17 cellular contexts compared by ENCODE assay signal in genomic region chr6:77095936-77096627, GRCh38.
DNase-seq lines count a peak whose midpoint lies in the region; ATAC-seq and TF ChIP-seq lines count a peak whose summit lies in the region.
"Had no signal": no experiment of that assay in that cellular context is flagged by ENCODE, and none has a peak within 500 bp of the region (broad histone marks: within the 10 kb centered on the region; RNA-seq: fewer than 3 reads in every experiment).

No MANE protein-coding gene starts in this region.

- H3K4me3 ChIP-seq in AG10803 (ENCODE audit: low read length) (no peak overlapping the region), GM23338 (no peak overlapping the region), OCI-LY3 (ENCODE audit: low read length) (no peak overlapping the region), neuronal stem cell (ENCODE audit: low read length in 2 of 2) (no peak overlapping the region)

- no peak overlapping the region for H3K4me3 Mint-ChIP-seq in GM23338
- H3K4me3 Mint-ChIP-seq: CD4-positive, alpha-beta T cell; H9 had no signal

- DNase-seq in AG10803 (ENCODE audit: low read depth): peak; percentile 9
- DNase-seq in GM23338 (ENCODE audit: low spot score): no peak
- peak; percentile 54 for DNase-seq in neuronal stem cell (ENCODE audit: low spot score)
- DNase-seq in NCI-H774 (lab: John Stamatoyannopoulos, UW): no peak
- DNase-seq in activated naive CD4-positive, alpha-beta T cell treated with anti-CD3 and anti-CD28 coated beads, Interleukin-2, amount 50 U/mL, for 16 hours: no peak
- DNase-seq: ACHN; AML-193; Caco-2; CD4-positive, alpha-beta T cell; DMS153; DMS79; GDM1; H9 had no signal

- H4K8ac ChIP-seq in neuronal stem cell (ENCODE audit: low read depth, low read length): no peak overlapping the region

- H3K9me2 ChIP-seq in GM23338 (ENCODE audit: insufficient read depth): no peaks in the 10 kb centered on the region

- no peak overlapping the region for H3K4ac ChIP-seq in neuronal stem cell (ENCODE audit: low read length)

- no peak overlapping the region for H2AFZ ChIP-seq in GM23338
- peak overlapping the region; percentile 9; the same call in 1 of the 2 replicates for H2AFZ ChIP-seq in OCI-LY3 (ENCODE audit: low read depth, low read length)
- peak overlapping the region; percentile 53 for H2AFZ ChIP-seq in neuronal stem cell (ENCODE audit: low read length)

- no peak overlapping the region for H2AK5ac ChIP-seq in neuronal stem cell (ENCODE audit: low read depth, low read length)

- no peak overlapping the region for H3K9ac ChIP-seq in OCI-LY3 (ENCODE audit: low read length)
- no peak overlapping the region for H3K9ac ChIP-seq in neuronal stem cell (ENCODE audit: low read depth, low read length, poor library complexity)
- H3K9ac ChIP-seq: KMS-11 had no signal

- no peaks in the 10 kb centered on the region for H4K20me1 ChIP-seq in GM23338 (replicated peaks; ENCODE audit: insufficient read depth)
- H4K20me1 ChIP-seq in OCI-LY3 (ENCODE audit: insufficient read depth, low read length): no peaks in the 10 kb centered on the region

- H3K79me2 ChIP-seq in GM23338 (replicated peaks; ENCODE audit: insufficient read depth) (no peaks in the 10 kb centered on the region), OCI-LY3 (ENCODE audit: low read length) (no peaks in the 10 kb centered on the region)

- H2BK5ac ChIP-seq in neuronal stem cell (ENCODE audit: low read length): no peak overlapping the region

- H3K27me3 ChIP-seq in GM23338 (ENCODE audit: insufficient read depth) (no peaks in the 10 kb centered on the region), OCI-LY3 (ENCODE audit: low read depth, low read length) (no peaks in the 10 kb centered on the region), neuronal stem cell (ENCODE audit: control insufficient read depth in 3 of 3, insufficient read depth in 3 of 3, low read depth in 1 of 3, low read length in 3 of 3) (no peaks in the 10 kb centered on the region)

- no peaks in the 10 kb centered on the region for H3K9me3 Mint-ChIP-seq in GM23338
- H3K9me3 Mint-ChIP-seq: H9 had no signal

- WGBS in neuronal stem cell (ENCODE audit: extremely low coverage in 2 of 2, insufficient read length in 2 of 2, insufficient replicate concordance in 1 of 2), 2 donors: no CpG with 5 or more reads among the region's 3 CpGs

- H3K18ac ChIP-seq in neuronal stem cell (ENCODE audit: low read length): no peak overlapping the region

- H3F3A ChIP-seq in GM23338 (replicated peaks; ENCODE audit: low read depth): no peaks in the 10 kb centered on the region

- no peak overlapping the region for H3K14ac ChIP-seq in neuronal stem cell (ENCODE audit: low read length)

- no peak overlapping the region for H3K4me2 ChIP-seq in GM23338
- H3K4me2 ChIP-seq in OCI-LY3 (ENCODE audit: low read length): no peak overlapping the region
- no peak overlapping the region for H3K4me2 ChIP-seq in neuronal stem cell (ENCODE audit: insufficient read depth, low read length, poor library complexity, severe bottlenecking)
- H3K4me2 ChIP-seq: KMS-11 had no signal

- TF ChIP-seq CTCF in AG10803 (conservative IDR thresholded peaks at IDR 0.05; ENCODE audit: low read length) (no peak), GM23338 (conservative IDR thresholded peaks at IDR 0.05; ENCODE audit: low read depth in 2 of 2) (no peak), OCI-LY3 (IDR thresholded peaks at IDR 0.05; ENCODE audit: low read depth, low read length) (no peak)

- H3K9me3 ChIP-seq in OCI-LY3 (ENCODE audit: insufficient read depth, low read length): no peaks in the 10 kb centered on the region
- no peaks in the 10 kb centered on the region for H3K9me3 ChIP-seq in neuronal stem cell (replicated peaks in 1 of 2; ENCODE audit: control insufficient read depth in 2 of 2, insufficient read depth in 1 of 2, low read depth in 1 of 2, low read length in 2 of 2)
- H3K9me3 ChIP-seq: Caco-2 had no signal

- no peak overlapping the region for H2BK120ac ChIP-seq in neuronal stem cell (ENCODE audit: low read depth, low read length)

- no peaks in the 10 kb centered on the region for H3K27me3 Mint-ChIP-seq in GM23338 (ENCODE audit: insufficient read depth, low read depth, poor library complexity)
- H3K27me3 Mint-ChIP-seq: CD4-positive, alpha-beta T cell had no signal

- H3K23ac ChIP-seq in neuronal stem cell (ENCODE audit: low read depth, low read length, poor library complexity): no peak overlapping the region

- H3K4me1 ChIP-seq in GM23338 (ENCODE audit: insufficient read depth): no peaks in the 10 kb centered on the region
- no peaks in the 10 kb centered on the region for H3K4me1 ChIP-seq in OCI-LY3 (ENCODE audit: low read length)
- peaks cover 0 to 6% of the 10 kb centered on the region in 2 donors for H3K4me1 ChIP-seq in neuronal stem cell (ENCODE audit: control insufficient read depth in 2 of 2, insufficient read depth in 1 of 2, low read depth in 1 of 2, low read length in 2 of 2)
- H3K4me1 ChIP-seq: Caco-2 had no signal

- no peaks in the 10 kb centered on the region for H3K79me1 ChIP-seq in neuronal stem cell (ENCODE audit: low read depth, low read length)

- H2BK15ac ChIP-seq in neuronal stem cell (ENCODE audit: low read length): no peak overlapping the region

- no peak overlapping the region for H4K91ac ChIP-seq in neuronal stem cell (ENCODE audit: low read depth, low read length, poor library complexity)

- H3K27ac ChIP-seq in GM23338 (ENCODE audit: low read depth) (no peak overlapping the region), OCI-LY3 (ENCODE audit: low read length) (no peak overlapping the region), neuronal stem cell (replicated peaks; ENCODE audit: low read length) (no peak overlapping the region)
- H3K27ac ChIP-seq: C4-2B, KMS-11 had no signal

- 0 out of 2 replicates have a peak overlapping the region, but pooled peaks have one; percentile 16 for H3K27ac Mint-ChIP-seq in GM23338
- H3K27ac Mint-ChIP-seq: CD4-positive, alpha-beta T cell; H9 had no signal

- H3K4me1 Mint-ChIP-seq in GM23338: peaks cover 13% of the 10 kb centered on the region

- no peaks in the 10 kb centered on the region for H3K36me3 ChIP-seq in GM23338 (ENCODE audit: insufficient read depth)
- H3K36me3 ChIP-seq in OCI-LY3 (replicated peaks; ENCODE audit: low read depth, low read length): no peaks in the 10 kb centered on the region
- no peaks in the 10 kb centered on the region for H3K36me3 ChIP-seq in neuronal stem cell (replicated peaks in 1 of 2; ENCODE audit: control insufficient read depth in 2 of 2, insufficient read depth in 2 of 2, low read length in 2 of 2)

- no peak overlapping the region for H2BK12ac ChIP-seq in neuronal stem cell (ENCODE audit: low read length)

- H3K36me3 Mint-ChIP-seq in GM23338 (ENCODE audit: low read depth): no peaks in the 10 kb centered on the region

- no peak for ATAC-seq in GM23338
- no peak for ATAC-seq in HG03097 (IDR thresholded peaks at IDR 0.05; ENCODE audit: low FRiP score, unreplicated experiment)

TF ChIP-seq in GM23338, 12 proteins besides CTCF, POLR2A, EP300 and RAD21 (continues in another document):
- TF ChIP-seq EZH2 (IDR thresholded peaks at IDR 0.05; ENCODE audit: low read depth, unreplicated experiment): no peak
- no peak for TF ChIP-seq ETS1 (IDR thresholded peaks at IDR 0.05)
- TF ChIP-seq CREB1 (CRISPR knock-in tag; IDR thresholded peaks at IDR 0.05; ENCODE audit: low read depth): no peak

Comparison
In these comparisons a context has a peak if more than half of its experiments do, and no peak if none do; other contexts are left out.
1. DNase-seq: peak in AG10803 (single experiment) and neuronal stem cell (single experiment); none in GM23338 (single experiment), NCI-H774 (single experiment) and activated naive CD4-positive, alpha-beta T cell treated with anti-CD3 and anti-CD28 coated beads, Interleukin-2, amount 50 U/mL, for 16 hours (single experiment).